Comparison of ENCODE assay signal across 23 cellular contexts in the genomic region with DNA sequence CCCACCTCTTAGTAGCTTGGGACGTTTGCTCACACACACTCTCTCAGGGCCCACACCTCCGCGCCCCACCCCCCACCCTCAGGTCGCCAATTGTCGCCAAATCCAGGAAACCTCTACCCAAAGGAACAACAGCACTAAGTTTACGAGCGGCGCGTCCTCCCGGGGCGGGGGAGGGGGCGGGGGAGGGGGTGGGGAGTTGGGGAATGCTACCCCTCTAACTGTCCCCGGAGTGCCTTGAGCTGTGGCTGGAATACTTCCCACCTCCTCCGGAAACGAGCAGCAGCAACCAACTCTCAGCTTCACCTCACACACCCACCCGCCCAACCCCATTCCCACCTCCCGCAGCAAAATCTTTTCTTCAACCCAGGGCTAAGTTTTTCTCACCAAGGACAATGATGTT.
A peak's percentile ranks its signal among the peaks of the same experiment; 100 is the strongest.
DNase-seq lines count a peak whose midpoint lies in the region; ATAC-seq, FAIRE-seq and TF ChIP-seq lines count a peak whose summit lies in the region.
"Had no signal": no experiment of that assay in that cellular context is flagged by ENCODE, and none has a peak within 500 bp of the region (broad histone marks: within the 10 kb centered on the region; RNA-seq: fewer than 3 reads in every experiment).

No MANE protein-coding gene starts in this region.

- POLR2A ChIA-PET in PC-3 (lab: Charles Lee; ENCODE audit: unreplicated experiment), result no interaction called here

- peaks cover 49% of the 10 kb centered on the region for H3K9me3 Mint-ChIP-seq in nephron progenitor cell
- H3K9me3 Mint-ChIP-seq: CD8-positive, alpha-beta T cell had no signal

- no peak overlapping the region for H2AFZ ChIP-seq in PC-3 (ENCODE audit: low read length)

- H3K4me3 ChIP-seq in NT2/D1 (ENCODE audit: insufficient read length, low read depth) (peak overlapping the region; percentile 18), iPS-15b (ENCODE audit: low read depth, low read length) (peak overlapping the region; percentile 71), kidney (ENCODE audit: low read length in 2 of 2) (no peak overlapping the region), PC-3 (ENCODE audit: low read length) (no peak overlapping the region)
- H3K4me3 ChIP-seq: BLaER1 treated with 17β-estradiol and CSF1 and Interleukin-3, amounts not matched to agents 10 nM and 100 nM; K562; MG63; Peyer's patch had no signal

- no peak for FAIRE-seq in kidney (lab: Jason Lieb, UNC)
- FAIRE-seq: GM18507, HepG2, K562 had no signal

- peaks cover 3% of the 10 kb centered on the region; the same call in 1 of the 2 replicates for H3K9me3 ChIP-seq in ES-I3 (ENCODE audit: control insufficient read depth, insufficient read depth, low read length)
- H3K9me3 ChIP-seq in NT2/D1 (ENCODE audit: insufficient read depth, low read length), result no peaks in the 10 kb centered on the region
- no peaks in the 10 kb centered on the region for H3K9me3 ChIP-seq in iPS-15b (ENCODE audit: control insufficient read depth, insufficient read depth, low read length)
- H3K9me3 ChIP-seq in kidney (ENCODE audit: control insufficient read depth in 1 of 2, low read length in 2 of 2), result no peaks in the 10 kb centered on the region
- H3K9me3 ChIP-seq in PC-3 (ENCODE audit: low read length), result no peaks in the 10 kb centered on the region
- H3K9me3 ChIP-seq: MG63, Peyer's patch had no signal

- H3K27me3 ChIP-seq in NT2/D1 (ENCODE audit: insufficient read depth, insufficient read length) (peaks cover 11% of the 10 kb centered on the region), iPS-15b (ENCODE audit: control insufficient read depth, insufficient read depth, low read length) (peaks cover 38% of the 10 kb centered on the region), PC-3 (ENCODE audit: low read length) (peaks cover 25% of the 10 kb centered on the region)
- H3K27me3 ChIP-seq: MG63 had no signal

- CTCF ChIA-PET in PC-3 (lab: Charles Lee), result no interaction called here

- H3K4me2 ChIP-seq in PC-3 (ENCODE audit: low read length), result no peak overlapping the region
- H3K4me2 ChIP-seq: BLaER1 treated with 17β-estradiol and CSF1 and Interleukin-3, amounts not matched to agents 10 nM and 100 nM had no signal

- peak overlapping the region; percentile 39; the same call in 1 of the 2 replicates for H3K9ac ChIP-seq in ES-I3 (ENCODE audit: low read depth, low read length)
- H3K9ac ChIP-seq in NT2/D1 (ENCODE audit: insufficient read length, low read depth), result no peak overlapping the region
- H3K9ac ChIP-seq in iPS-15b (ENCODE audit: low read depth, low read length), result no peak overlapping the region
- H3K9ac ChIP-seq in kidney (ENCODE audit: low read length in 2 of 2), result no peak overlapping the region
- H3K9ac ChIP-seq in PC-3 (ENCODE audit: low read length), result no peak overlapping the region
- H3K9ac ChIP-seq: BLaER1 treated with 17β-estradiol and CSF1 and Interleukin-3, amounts not matched to agents 10 nM and 100 nM had no signal

- no peaks in the 10 kb centered on the region for H3K36me3 Mint-ChIP-seq in nephron progenitor cell (ENCODE audit: low read depth)
- H3K36me3 Mint-ChIP-seq: CD8-positive, alpha-beta T cell had no signal

- H4K20me1 ChIP-seq in PC-3 (ENCODE audit: low read length), result no peaks in the 10 kb centered on the region
- H4K20me1 ChIP-seq: BLaER1 treated with 17β-estradiol and CSF1 and Interleukin-3, amounts not matched to agents 10 nM and 100 nM had no signal

- BruUV-seq in PC-3 (replicated peaks; lab: Mats Ljungman, UMichigan), result no TSS peak

- H3F3A ChIP-seq in PC-3 (ENCODE audit: low read length, unreplicated experiment), result no peaks in the 10 kb centered on the region

- intact Hi-C loops in kidney (cut with DNase I) (no loop called here), PC-3 (cut with micrococcal nuclease) (no loop called here)

- TF ChIP-seq CTCF in nephron progenitor cell (IDR thresholded peaks at IDR 0.05), result no peak
- no peak for TF ChIP-seq CTCF in kidney (IDR thresholded peaks at IDR 0.05; ENCODE audit: borderline replicate concordance, extremely low read depth, insufficient read depth)
- TF ChIP-seq CTCF in PC-3 (conservative IDR thresholded peaks at IDR 0.05; ENCODE audit: low read depth, low read length), result no peak

- H3K79me2 ChIP-seq in PC-3 (ENCODE audit: low read length), result no peaks in the 10 kb centered on the region

- no peak for ATAC-seq in PC-3
- ATAC-seq: CD8-positive, alpha-beta T cell; HepG2; K562 had no signal

- in situ Hi-C loops in G401 (cut with HindIII; ENCODE audit: low sequenced_read_pairs), result no loop called here

- H3K4me3 Mint-ChIP-seq in nephron progenitor cell, result peak overlapping the region; percentile 73
- H3K4me3 Mint-ChIP-seq: CD8-positive, alpha-beta T cell had no signal

- H3K9me2 ChIP-seq in PC-3 (replicated peaks; ENCODE audit: low read length), result no peaks in the 10 kb centered on the region

- H3K4me1 ChIP-seq in ES-I3 (ENCODE audit: insufficient read depth, low read length) (peaks cover 18% of the 10 kb centered on the region), NT2/D1 (ENCODE audit: insufficient read depth, insufficient read length) (no peaks in the 10 kb centered on the region), iPS-15b (ENCODE audit: control insufficient read depth, insufficient read depth, low read length) (peaks cover 18% of the 10 kb centered on the region), kidney (ENCODE audit: control insufficient read depth in 1 of 2, insufficient read depth in 1 of 2, low read depth in 1 of 2, low read length in 2 of 2) (peaks cover 0 to 6% of the 10 kb centered on the region in 2 donors), PC-3 (ENCODE audit: insufficient read depth, low read length) (no peaks in the 10 kb centered on the region)
- H3K4me1 ChIP-seq: Peyer's patch had no signal

- no peak overlapping the region for H3K27ac ChIP-seq in kidney (ENCODE audit: low read depth in 2 of 2, low read length in 2 of 2)
- no peak overlapping the region for H3K27ac ChIP-seq in PC-3 (ENCODE audit: low read length)
- H3K27ac ChIP-seq: BLaER1 treated with 17β-estradiol and CSF1 and Interleukin-3, amounts not matched to agents 10 nM and 100 nM; Peyer's patch had no signal

- H3K27me3 Mint-ChIP-seq in nephron progenitor cell (ENCODE audit: low read depth, poor library complexity), result peaks cover 57% of the 10 kb centered on the region

- H3K36me3 ChIP-seq in ES-I3 (ENCODE audit: insufficient read depth, low read length), result no peaks in the 10 kb centered on the region
- H3K36me3 ChIP-seq in NT2/D1 (ENCODE audit: insufficient read depth, insufficient read length, low read length), result no peaks in the 10 kb centered on the region
- no peaks in the 10 kb centered on the region for H3K36me3 ChIP-seq in iPS-15b (ENCODE audit: control insufficient read depth, insufficient read depth, low read length)
- no peaks in the 10 kb centered on the region for H3K36me3 ChIP-seq in kidney (ENCODE audit: control insufficient read depth in 1 of 2, insufficient read depth in 2 of 2, low read length in 2 of 2)
- no peaks in the 10 kb centered on the region for H3K36me3 ChIP-seq in PC-3 (ENCODE audit: low read depth, low read length)
- H3K36me3 ChIP-seq: BLaER1 treated with 17β-estradiol and CSF1 and Interleukin-3, amounts not matched to agents 10 nM and 100 nM; MG63; Peyer's patch had no signal

- H3K4me1 Mint-ChIP-seq in nephron progenitor cell, result peaks cover 49% of the 10 kb centered on the region

- H3K27ac Mint-ChIP-seq in nephron progenitor cell, result no peak overlapping the region
- H3K27ac Mint-ChIP-seq: CD8-positive, alpha-beta T cell had no signal

- DNase-seq in NT2/D1 (ENCODE audit: low read depth, low spot score) (no peak), nephron progenitor cell (no peak), epidermal melanocyte (ENCODE audit: insufficient read length, low spot score) (no peak), kidney (no peak), PC-3 (no peak), G401 (ENCODE audit: low spot score) (no peak)
- DNase-seq: 8988T; CD8-positive, alpha-beta T cell; DND-41; GDM1; GOT3; MG63; NCI-H1048; NCI-H1417 treated with DMSO at 0.1 percent for 48 hours; NCI-H187; NCI-H2107; Peyer's patch had no signal

Comparison
In these comparisons a context has a peak if more than half of its experiments do, and no peak if none do; other contexts are left out.
1. H3K4me3 ChIP-seq: peak in NT2/D1 (single experiment) and iPS-15b (single experiment); none in kidney (0 of 2) and PC-3 (single experiment).